9 cellular contexts compared by ENCODE assay signal in the genomic region with DNA sequence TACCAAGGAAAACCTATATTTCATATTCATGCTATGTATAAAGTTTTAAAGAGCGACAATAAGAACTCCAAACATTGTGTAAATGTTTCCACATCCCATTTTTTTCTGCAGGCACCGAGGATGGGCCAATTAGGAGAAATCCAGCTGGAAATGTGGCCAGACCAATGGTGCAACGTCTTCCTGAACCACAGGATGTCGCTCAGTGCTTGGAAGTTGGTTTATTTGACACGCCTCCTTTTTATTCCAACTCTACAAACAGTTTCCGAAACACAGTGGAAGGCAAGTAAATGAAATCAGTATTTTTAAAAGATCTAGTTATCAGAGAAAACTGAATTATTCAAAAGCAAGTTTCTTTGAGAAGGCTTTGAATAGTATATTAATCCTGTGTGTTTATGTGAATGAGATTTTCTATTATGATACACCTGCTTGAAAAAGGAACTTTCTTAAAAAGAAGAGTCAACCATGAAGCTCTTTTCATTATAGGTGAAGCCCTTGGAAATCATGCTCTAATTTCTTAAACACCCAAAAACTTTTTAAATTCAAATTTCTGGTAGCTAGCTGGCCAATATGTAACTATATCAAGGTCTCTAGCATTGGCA. TPM values are rescaled to one million over a fixed set of nuclear protein-coding genes. Genes with fewer than 3 reads are reported as not detected.
DNase-seq lines count a peak whose midpoint lies in the region; ATAC-seq and TF ChIP-seq lines count a peak whose summit lies in the region.
"Had no signal": no experiment of that assay in that cellular context is flagged by ENCODE, and none has a peak within 500 bp of the region (broad histone marks: within the 10 kb centered on the region; RNA-seq: fewer than 3 reads in every experiment).

No MANE protein-coding gene starts in this region.

- peaks cover 2% of the 10 kb centered on the region for H3K4me1 ChIP-seq in mammary epithelial cell (ENCODE audit: insufficient read depth, low read length)

- no peak overlapping the region for H3K27ac ChIP-seq in mammary epithelial cell (ENCODE audit: insufficient read depth, low read depth, low read length)

- CTCF ChIA-PET in mammary epithelial cell (lab: Charles Lee; ENCODE audit: low non-redundant PET): no interaction called here

- no peak overlapping the region for H3K4me3 ChIP-seq in mammary epithelial cell (replicated peaks in 1 of 3; ENCODE audit: insufficient read depth in 1 of 3, low read depth in 2 of 3, low read length in 3 of 3)

- H3K79me2 ChIP-seq in mammary epithelial cell (ENCODE audit: insufficient read depth, low read length): no peaks in the 10 kb centered on the region

- TF ChIP-seq CTCF in mammary epithelial cell (conservative IDR thresholded peaks at IDR 0.05 in 1 of 2, IDR thresholded peaks at IDR 0.05 in 1 of 2; ENCODE audit: extremely low read depth in 1 of 2, insufficient read depth in 1 of 2, low read depth in 1 of 2, low read length in 2 of 2): peak; percentile 46 to 47

- dilution Hi-C loops in mammary epithelial cell (cut with HindIII; ENCODE audit: low sequenced_read_pairs): no loop called here

- no peak overlapping the region for H3K9ac ChIP-seq in mammary epithelial cell (ENCODE audit: insufficient read depth, low read length)

- H3K9me3 ChIP-seq in mammary epithelial cell (replicated peaks; ENCODE audit: insufficient read depth, low read length): no peaks in the 10 kb centered on the region

- WGBS in mammary epithelial cell (ENCODE audit: low coverage, missing lambda C conversion rate): 74% methylated on average over 6 of the region's 6 CpGs

- intact Hi-C loops in mammary epithelial cell (cut with micrococcal nuclease): no loop called here

- H4K20me1 ChIP-seq in mammary epithelial cell (ENCODE audit: insufficient read depth, low read length): no peaks in the 10 kb centered on the region

- no peaks in the 10 kb centered on the region for H3K27me3 ChIP-seq in mammary epithelial cell (ENCODE audit: insufficient read depth, low read length)

- in situ Hi-C loops in mammary epithelial cell (cut with MboI; ENCODE audit: low sequenced_read_pairs in 2 of 2): no loop called here

- DNase-seq in AG08395 (ENCODE audit: low spot score) (peak; percentile 62), NCI-H146 (lab: John Stamatoyannopoulos, UW) (peak; percentile 79), mammary epithelial cell (peak; percentile 41), left lobe of liver (ENCODE audit: low spot score) (peak; percentile 50), DMS79 (lab: John Stamatoyannopoulos, UW) (no peak), HPDE6-E6E7 (ENCODE audit: extremely low spot score) (no peak)
- DNase-seq in activated CD4-positive, alpha-beta T cell treated with anti-CD3 and anti-CD28 coated beads for 1 hour: no peak

- peak; percentile 97 for ATAC-seq in left lobe of liver
- no peak for ATAC-seq in HG03139 (IDR thresholded peaks at IDR 0.05; ENCODE audit: unreplicated experiment)

- no peak overlapping the region for H3K4me2 ChIP-seq in mammary epithelial cell (ENCODE audit: insufficient read depth, low read depth, low read length)

- no peaks in the 10 kb centered on the region for H3K36me3 ChIP-seq in mammary epithelial cell (ENCODE audit: insufficient read depth, low read length)

- no TSS peak for BruUV-seq in mammary epithelial cell (replicated peaks; lab: Mats Ljungman, UMichigan)

- H2AFZ ChIP-seq in mammary epithelial cell (ENCODE audit: low read depth, low read length): no peak overlapping the region

RNA-seq across cellular contexts. Expression of gene TYRP1, which starts 9.1 kb away (rescaled TPM):
- not detected for total RNA-seq in mammary epithelial cell
- not detected for polyA plus RNA-seq in mammary epithelial cell
- polyA minus RNA-seq in mammary epithelial cell: not detected
- total RNA-seq in left lobe of liver: not detected
- total RNA-seq: skeletal muscle tissue had no signal

Comparison
In these comparisons a context has a peak if more than half of its experiments do, and no peak if none do; other contexts are left out.
1. DNase-seq: peak in AG08395 (single experiment), NCI-H146 (single experiment), mammary epithelial cell (single experiment) and left lobe of liver (single experiment); none in DMS79 (single experiment), HPDE6-E6E7 (single experiment) and activated CD4-positive, alpha-beta T cell treated with anti-CD3 and anti-CD28 coated beads for 1 hour (single experiment).